ENCODE assay signal across 16 cellular contexts in the genomic region with DNA sequence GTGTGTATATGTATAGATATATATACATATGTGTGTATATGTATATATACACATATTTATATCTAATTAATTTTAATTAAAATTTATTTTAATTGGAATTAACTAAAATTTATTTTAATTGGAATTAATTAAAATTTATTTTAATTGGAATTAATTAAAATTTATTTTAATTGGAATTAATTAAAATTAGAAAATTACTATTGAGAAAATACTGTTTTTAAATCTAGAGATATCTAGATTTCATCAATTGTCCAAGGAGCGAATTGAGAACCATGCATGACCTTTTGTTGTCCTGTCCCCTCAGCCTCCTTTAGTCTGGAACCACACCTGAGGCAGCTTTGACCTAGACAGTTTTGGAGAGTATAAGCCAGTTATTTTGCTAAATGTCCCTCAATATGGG. TPM values are rescaled to one million over a fixed set of nuclear protein-coding genes. Genes with fewer than 3 reads are reported as not detected.
DNase-seq lines count a peak whose midpoint lies in the region; ATAC-seq, FAIRE-seq and TF ChIP-seq lines count a peak whose summit lies in the region.
"Had no signal": no experiment of that assay in that cellular context is flagged by ENCODE, and none has a peak within 500 bp of the region (broad histone marks: within the 10 kb centered on the region; RNA-seq: fewer than 3 reads in every experiment).

No MANE protein-coding gene starts in this region.

- peaks cover 28% of the 10 kb centered on the region for H3K9me3 Mint-ChIP-seq in WTC11
- no peaks in the 10 kb centered on the region for H3K9me3 Mint-ChIP-seq in Caco-2 (ENCODE audit: unreplicated experiment)
- no peaks in the 10 kb centered on the region for H3K9me3 Mint-ChIP-seq in naive thymus-derived CD8-positive, alpha-beta T cell

- no peak for TF ChIP-seq CTCF in WTC11 (IDR thresholded peaks at IDR 0.05)
- TF ChIP-seq CTCF in dorsolateral prefrontal cortex (IDR thresholded peaks at IDR 0.05 in 54 of 56, conservative IDR thresholded peaks at IDR 0.05 in 2 of 56; ENCODE audit: low read depth in 1 of 56, partially characterized antibody in 56 of 56), result no peak
- TF ChIP-seq CTCF in Caco-2 (IDR thresholded peaks at IDR 0.05; ENCODE audit: insufficient read depth in 1 of 2, low read depth in 1 of 2, low read length in 1 of 2, severe bottlenecking in 1 of 2, unreplicated experiment in 1 of 2), result no peak

- ATAC-seq in WTC11, result no peak
- no peak for ATAC-seq in naive thymus-derived CD8-positive, alpha-beta T cell

- H3K27me3 Mint-ChIP-seq in WTC11 (ENCODE audit: low read depth) (no peaks in the 10 kb centered on the region; the same call in 1 of the 2 replicates), Caco-2 (ENCODE audit: insufficient read depth, unreplicated experiment) (peaks cover 12% of the 10 kb centered on the region)
- H3K27me3 Mint-ChIP-seq in naive thymus-derived CD8-positive, alpha-beta T cell, result peaks cover 12 to 39% (median 22%) of the 10 kb centered on the region in 5 donors

- peak; percentile 99 for FAIRE-seq in A204.1 (lab: Jason Lieb, UNC)
- FAIRE-seq: GM12892 had no signal

- POLR2A ChIA-PET in WTC11 (lab: Charles Lee), result no interaction called here
- POLR2A ChIA-PET in Caco-2 (lab: Charles Lee), result no interaction called here
- POLR2A ChIA-PET in naive thymus-derived CD8-positive, alpha-beta T cell (lab: Charles Lee), result no interaction called here

- CTCF ChIA-PET in WTC11 (lab: Charles Lee), result no interaction called here
- CTCF ChIA-PET in Caco-2 (lab: Charles Lee), result no interaction called here

- DNase-seq in WTC11 (ENCODE audit: low spot score) (no peak), dorsolateral prefrontal cortex (no peak), substantia nigra (lab: John Stamatoyannopoulos, UW) (no peak), Caco-2 (no peak)
- no peak for DNase-seq in activated CD8-positive, alpha-beta memory T cell treated with anti-CD3 and anti-CD28 coated beads, Interleukin-2, amount 50 U/mL, for 4 hours
- DNase-seq in naive thymus-derived CD8-positive, alpha-beta T cell, result no peak
- DNase-seq: 8988T; ACHN; CD4-positive, CD25-positive, alpha-beta regulatory T cell; DMS79; GOT3; H9 had no signal

- H3K4me1 ChIP-seq in Caco-2, result no peaks in the 10 kb centered on the region

- H3K27me3 ChIP-seq in dorsolateral prefrontal cortex (peaks cover 0 to 3% (median 0%) of the 10 kb centered on the region in 45 donors), Caco-2 (replicated peaks; ENCODE audit: control insufficient read depth, insufficient read depth, low read length) (no peaks in the 10 kb centered on the region)
- H3K27me3 ChIP-seq: BLaER1 treated with 17β-estradiol and CSF1 and Interleukin-3, amounts not matched to agents 10 nM and 100 nM had no signal

- H3K4me3 ChIP-seq in dorsolateral prefrontal cortex, result peak overlapping the region in 58 of 59 donors; percentile 9 to 82 (median 52)
- H3K4me3 ChIP-seq in Caco-2 (ENCODE audit: low read depth, low read length), result no peak overlapping the region
- H3K4me3 ChIP-seq: BLaER1 treated with 17β-estradiol and CSF1 and Interleukin-3, amounts not matched to agents 10 nM and 100 nM had no signal

- no TSS peak for BruUV-seq in Caco-2 (replicated peaks; lab: Mats Ljungman, UMichigan)

- H3K36me3 ChIP-seq in Caco-2 (ENCODE audit: control insufficient read depth, insufficient read depth, low read length), result no peaks in the 10 kb centered on the region
- H3K36me3 ChIP-seq: BLaER1 treated with 17β-estradiol and CSF1 and Interleukin-3, amounts not matched to agents 10 nM and 100 nM had no signal

- H3K4me3 Mint-ChIP-seq in WTC11 (no peak overlapping the region), Caco-2 (ENCODE audit: unreplicated experiment) (no peak overlapping the region)
- no peak overlapping the region for H3K4me3 Mint-ChIP-seq in naive thymus-derived CD8-positive, alpha-beta T cell
- H3K4me3 Mint-ChIP-seq: CD4-positive, CD25-positive, alpha-beta regulatory T cell; H9 had no signal

- H3K27ac ChIP-seq in dorsolateral prefrontal cortex, result peak overlapping the region in 56 of 59 donors; percentile 6 to 99 (median 76)
- peak overlapping the region; percentile 92 for H3K27ac ChIP-seq in substantia nigra (ENCODE audit: low read depth, low read length, poor library complexity, severe bottlenecking)
- H3K27ac ChIP-seq: BLaER1 treated with 17β-estradiol and CSF1 and Interleukin-3, amounts not matched to agents 10 nM and 100 nM had no signal

- H3K36me3 Mint-ChIP-seq in WTC11 (peaks cover 5% of the 10 kb centered on the region), Caco-2 (ENCODE audit: insufficient read depth, unreplicated experiment) (no peaks in the 10 kb centered on the region)
- no peaks in the 10 kb centered on the region for H3K36me3 Mint-ChIP-seq in naive thymus-derived CD8-positive, alpha-beta T cell
- H3K36me3 Mint-ChIP-seq: CD4-positive, CD25-positive, alpha-beta regulatory T cell had no signal

- H3K9me3 ChIP-seq in Caco-2, result no peaks in the 10 kb centered on the region

- H3K27ac Mint-ChIP-seq in WTC11, result no peak overlapping the region
- H3K27ac Mint-ChIP-seq in Caco-2 (ENCODE audit: unreplicated experiment), result no peak overlapping the region
- no peak overlapping the region for H3K27ac Mint-ChIP-seq in naive thymus-derived CD8-positive, alpha-beta T cell
- H3K27ac Mint-ChIP-seq: CD4-positive, CD25-positive, alpha-beta regulatory T cell; H9 had no signal

- H3K4me1 Mint-ChIP-seq in WTC11 (peaks cover 31% of the 10 kb centered on the region), Caco-2 (ENCODE audit: low read depth, unreplicated experiment) (peaks cover 7% of the 10 kb centered on the region)
- H3K4me1 Mint-ChIP-seq in naive thymus-derived CD8-positive, alpha-beta T cell, result no peaks in the 10 kb centered on the region
- H3K4me1 Mint-ChIP-seq: CD4-positive, CD25-positive, alpha-beta regulatory T cell had no signal

- intact Hi-C loops in dorsolateral prefrontal cortex (cut with DNase I) (no loop called here), Caco-2 (cut with micrococcal nuclease; ENCODE audit: unreplicated experiment) (no loop called here)

TF ChIP-seq in WTC11, 78 proteins besides CTCF, POLR2A, EP300 and RAD21:
- TF ChIP-seq HMGA2 (CRISPR knock-in tag; IDR thresholded peaks at IDR 0.05), result peak; percentile 96
- TF ChIP-seq, protein P1, sequence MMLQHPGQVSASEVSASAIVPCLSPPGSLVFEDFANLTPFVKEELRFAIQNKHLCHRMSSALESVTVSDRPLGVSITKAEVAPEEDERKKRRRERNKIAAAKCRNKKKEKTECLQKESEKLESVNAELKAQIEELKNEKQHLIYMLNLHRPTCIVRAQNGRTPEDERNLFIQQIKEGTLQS (CRISPR knock-in tag; conservative IDR thresholded peaks at IDR 0.05), result no peak

RNA-seq across cellular contexts. Expression of a gene that starts 1.8 kb away (rescaled TPM):
- total RNA-seq in WTC11 (2021), result 0.13 to 0.39 TPM in 2 of 3 replicates, not detected in the other
- 1,000 to 10,000 TPM in 11 of 120 experiments, 100 to 1,000 TPM in 101, 10 to 100 TPM in 8; 40.9 to 1,548 (median 379) TPM for total RNA-seq in dorsolateral prefrontal cortex
- total RNA-seq in Caco-2 (2022), result 0.27 and 0.60 TPM in 2 replicates
- total RNA-seq in naive thymus-derived CD8-positive, alpha-beta T cell, result not detected
- not detected for polyA plus RNA-seq in naive thymus-derived CD8-positive, alpha-beta T cell
- total RNA-seq: CD4-positive, CD25-positive, alpha-beta regulatory T cell; G401; H9 had no signal
- polyA plus RNA-seq: CD4-positive, CD25-positive, alpha-beta regulatory T cell had no signal

Comparison
In these comparisons a context has a peak if more than half of its experiments do, and no peak if none do; other contexts are left out.
1. RNA of a gene that starts 1.8 kb away (total RNA-seq): 40.9 to 1,548 TPM in dorsolateral prefrontal cortex; not detected in naive thymus-derived CD8-positive, alpha-beta T cell, 0.27 to 0.60 TPM in Caco-2 and 0.13 to 0.39 TPM in WTC11; every median in the first group is over 10 times any median in the second.